Comparison of ENCODE assay signal across 32 cellular contexts in the genomic region with DNA sequence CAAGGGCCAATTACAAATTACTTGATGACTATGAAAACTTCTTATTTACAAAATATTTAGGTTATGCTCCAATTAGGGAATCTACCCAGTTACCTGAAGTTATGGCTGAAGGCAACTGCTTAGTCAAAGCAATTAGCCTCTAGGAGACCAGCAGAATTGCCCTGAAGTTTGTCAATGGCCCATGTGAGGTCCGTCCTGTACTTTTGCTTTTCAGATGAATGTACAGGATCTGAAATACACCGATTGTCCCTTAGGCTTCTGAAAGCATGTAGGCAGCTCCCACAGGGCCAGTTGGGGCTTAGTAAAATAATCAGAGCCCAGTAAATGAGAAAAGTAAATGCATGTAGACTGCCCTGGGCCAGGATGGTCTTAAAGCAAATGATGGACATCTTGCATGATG.
"Had no signal": no experiment of that assay in that cellular context is flagged by ENCODE, and none has a peak within 500 bp of the region (broad histone marks: within the 10 kb centered on the region; RNA-seq: fewer than 3 reads in every experiment).

No MANE protein-coding gene starts in this region.

- H3K27me3 ChIP-seq: neutrophil, ovary, right lobe of liver, sigmoid colon, stomach, suprapubic skin, testis, tibial artery, transverse colon, upper lobe of right lung, uterus had no signal

- ATAC-seq: naive thymus-derived CD8-positive, alpha-beta T cell; natural killer cell treated with Interleukin-12 subunit alpha and Interleukin-12 subunit beta and Interleukin-15 and Interleukin-18, amount 100 ng/mL, for 72 hours; psoas muscle; right cardiac atrium; right lobe of liver; stimulated activated effector memory CD8-positive, alpha-beta T cell treated with anti-CD3 and anti-CD28 coated beads, Interleukin-12 subunit alpha, Interleukin-12 subunit beta, amount 100 ng/mL, for 72 hours; stimulated activated naive B cell treated with anti-CD40 and anti-IgM and Interleukin-4, amounts not matched to agents 10 μg/mL and 1 μg/mL and 100 μg/mL, for 72 hours; upper lobe of right lung had no signal

- FAIRE-seq: small intestine had no signal

- H3K27ac Mint-ChIP-seq: naive thymus-derived CD8-positive, alpha-beta T cell; natural killer cell treated with Interleukin-12 subunit alpha and Interleukin-12 subunit beta and Interleukin-15 and Interleukin-18, amount 100 ng/mL, for 72 hours; nephron progenitor cell; progenitor cell of endocrine pancreas; stimulated activated effector memory CD8-positive, alpha-beta T cell treated with anti-CD3 and anti-CD28 coated beads, Interleukin-12 subunit alpha, Interleukin-12 subunit beta, amount 100 ng/mL, for 72 hours; stimulated activated naive B cell treated with anti-CD40 and anti-IgM and Interleukin-4, amounts not matched to agents 10 μg/mL and 1 μg/mL and 100 μg/mL, for 72 hours; stimulated activated naive CD8-positive, alpha-beta T cell treated with anti-CD3 and anti-CD28 coated beads, Interleukin-15, Interleukin-2, amounts not matched to agents 100 ng/mL and 50 ng/mL, for 24 hours; type B pancreatic cell had no signal

- H3K9me3 Mint-ChIP-seq: naive thymus-derived CD8-positive, alpha-beta T cell; natural killer cell treated with Interleukin-12 subunit alpha and Interleukin-12 subunit beta and Interleukin-15 and Interleukin-18, amount 100 ng/mL, for 72 hours; nephron progenitor cell; neural crest cell; stimulated activated effector memory CD8-positive, alpha-beta T cell treated with anti-CD3 and anti-CD28 coated beads, Interleukin-12 subunit alpha, Interleukin-12 subunit beta, amount 100 ng/mL, for 72 hours; stimulated activated naive B cell treated with anti-CD40 and anti-IgM and Interleukin-4, amounts not matched to agents 10 μg/mL and 1 μg/mL and 100 μg/mL, for 72 hours; stimulated activated naive CD8-positive, alpha-beta T cell treated with anti-CD3 and anti-CD28 coated beads, Interleukin-15, Interleukin-2, amounts not matched to agents 100 ng/mL and 50 ng/mL, for 24 hours had no signal

- H3K27ac ChIP-seq: neutrophil, ovary, parathyroid adenoma, psoas muscle, right lobe of liver, stomach, suprapubic skin, testis, tibial artery, upper lobe of right lung, uterus had no signal

- H3K36me3 Mint-ChIP-seq: naive thymus-derived CD8-positive, alpha-beta T cell; natural killer cell treated with Interleukin-12 subunit alpha and Interleukin-12 subunit beta and Interleukin-15 and Interleukin-18, amount 100 ng/mL, for 72 hours; stimulated activated effector memory CD8-positive, alpha-beta T cell treated with anti-CD3 and anti-CD28 coated beads, Interleukin-12 subunit alpha, Interleukin-12 subunit beta, amount 100 ng/mL, for 72 hours; stimulated activated naive B cell treated with anti-CD40 and anti-IgM and Interleukin-4, amounts not matched to agents 10 μg/mL and 1 μg/mL and 100 μg/mL, for 72 hours had no signal

- H3K79me2 ChIP-seq: parathyroid adenoma had no signal

- H3K4me3 Mint-ChIP-seq: naive thymus-derived CD8-positive, alpha-beta T cell; natural killer cell treated with Interleukin-12 subunit alpha and Interleukin-12 subunit beta and Interleukin-15 and Interleukin-18, amount 100 ng/mL, for 72 hours; nephron progenitor cell; neural crest cell; stimulated activated effector memory CD8-positive, alpha-beta T cell treated with anti-CD3 and anti-CD28 coated beads, Interleukin-12 subunit alpha, Interleukin-12 subunit beta, amount 100 ng/mL, for 72 hours; stimulated activated naive B cell treated with anti-CD40 and anti-IgM and Interleukin-4, amounts not matched to agents 10 μg/mL and 1 μg/mL and 100 μg/mL, for 72 hours; stimulated activated naive CD8-positive, alpha-beta T cell treated with anti-CD3 and anti-CD28 coated beads, Interleukin-15, Interleukin-2, amounts not matched to agents 100 ng/mL and 50 ng/mL, for 24 hours; type B pancreatic cell had no signal

- DNase-seq: naive thymus-derived CD8-positive, alpha-beta T cell; nephron progenitor cell; nucleus accumbens; posterior cingulate gyrus; psoas muscle; right cardiac atrium; right lobe of liver; sigmoid colon; small intestine; stimulated activated CD4-positive, alpha-beta T cell treated with anti-CD3 and anti-CD28 coated beads, Interleukin-15, amount 100 ng/mL, for 24 hours; stimulated activated CD4-positive, alpha-beta T cell treated with anti-CD3 and anti-CD28 coated beads, Interleukin-2, amount 100 ng/mL, for 24 hours; stimulated activated CD4-positive, alpha-beta T cell treated with anti-CD3 and anti-CD28 coated beads, Interleukin-2, amount 100 ng/mL, for 48 hours; stimulated activated CD4-positive, alpha-beta T cell treated with anti-CD3 and anti-CD28 coated beads, Interleukin-4, amount 100 ng/mL, for 24 hours; stimulated activated naive B cell treated with anti-CD40 and anti-IgM and Interleukin-4, amounts not matched to agents 10 μg/mL and 1 μg/mL and 100 μg/mL, for 72 hours; stimulated activated naive CD4-positive, alpha-beta T cell treated with Interleukin-2 at 50 U/mL for 16 hours; stomach; substantia nigra; testis; tibial artery; transverse colon; upper lobe of right lung; uterus had no signal

- H3K4me3 ChIP-seq: ovary, psoas muscle, right lobe of liver, sigmoid colon, stomach, suprapubic skin, testis, tibial artery, transverse colon, upper lobe of right lung, uterus had no signal

- H3K36me3 ChIP-seq: neutrophil, ovary, right lobe of liver, sigmoid colon, stomach, suprapubic skin, tibial artery, transverse colon, upper lobe of right lung, uterus had no signal

- H3K9me3 ChIP-seq: neutrophil, ovary, psoas muscle, right lobe of liver, sigmoid colon, stomach, suprapubic skin, testis, tibial artery, transverse colon, upper lobe of right lung, uterus had no signal

- H2AFZ ChIP-seq: parathyroid adenoma had no signal

- H3K27me3 Mint-ChIP-seq: naive thymus-derived CD8-positive, alpha-beta T cell; natural killer cell treated with Interleukin-12 subunit alpha and Interleukin-12 subunit beta and Interleukin-15 and Interleukin-18, amount 100 ng/mL, for 72 hours; progenitor cell of endocrine pancreas; stimulated activated naive B cell treated with anti-CD40 and anti-IgM and Interleukin-4, amounts not matched to agents 10 μg/mL and 1 μg/mL and 100 μg/mL, for 72 hours; stimulated activated naive CD8-positive, alpha-beta T cell treated with anti-CD3 and anti-CD28 coated beads, Interleukin-15, Interleukin-2, amounts not matched to agents 100 ng/mL and 50 ng/mL, for 24 hours; type B pancreatic cell had no signal

- H3K4me1 Mint-ChIP-seq: stimulated activated effector memory CD8-positive, alpha-beta T cell treated with anti-CD3 and anti-CD28 coated beads, Interleukin-12 subunit alpha, Interleukin-12 subunit beta, amount 100 ng/mL, for 72 hours; stimulated activated naive B cell treated with anti-CD40 and anti-IgM and Interleukin-4, amounts not matched to agents 10 μg/mL and 1 μg/mL and 100 μg/mL, for 72 hours had no signal

- H3K9ac ChIP-seq: parathyroid adenoma had no signal
